1 cellular context compared by ENCODE assay signal in genomic region chr2:205539603-205540002, GRCh38.
TF ChIP-seq lines count a peak whose summit lies in the region.

No MANE protein-coding gene starts in this region.

TF ChIP-seq in HCT116, 20 proteins besides CTCF, POLR2A, EP300 and RAD21 (continued from another document):
- TF ChIP-seq ZBTB33 (IDR thresholded peaks at IDR 0.05; ENCODE audit: extremely low read depth, insufficient replicate concordance, low read length) (no peak), ELF1 (IDR thresholded peaks at IDR 0.05; ENCODE audit: borderline replicate concordance, low read depth) (no peak)
TF ChIP-seq in HCT116: peak in this region for 0.
